9 cellular contexts compared by ENCODE assay signal in genomic region chr12:109763201-109763841, GRCh38. TPM values are rescaled to one million over a fixed set of nuclear protein-coding genes. Genes with fewer than 3 reads are reported as not detected.
A peak's percentile ranks its signal among the peaks of the same experiment; 100 is the strongest.
DNase-seq lines count a peak whose midpoint lies in the region; ATAC-seq and TF ChIP-seq lines count a peak whose summit lies in the region.
"Had no signal": no experiment of that assay in that cellular context is flagged by ENCODE, and none has a peak within 500 bp of the region (broad histone marks: within the 10 kb centered on the region; RNA-seq: fewer than 3 reads in every experiment).

No MANE protein-coding gene starts in this region.

- H3K9me3 ChIP-seq in fibroblast of lung (ENCODE audit: control insufficient read depth, insufficient read depth, low read depth, low read length), result no peaks in the 10 kb centered on the region

- TF ChIP-seq CTCF in fibroblast of lung (conservative IDR thresholded peaks at IDR 0.05 in 1 of 2, IDR thresholded peaks at IDR 0.05 in 1 of 2; ENCODE audit: low read depth in 1 of 2, low read length in 2 of 2), result no peak

- DNase-seq in activated CD8-positive, alpha-beta memory T cell treated with anti-CD3 and anti-CD28 coated beads, Interleukin-2, amount 10 ng/mL, durations not matched to agents 7 days and 5 days, result peak; percentile 64
- DNase-seq in activated CD8-positive, alpha-beta memory T cell treated with anti-CD3 and anti-CD28 coated beads, Interleukin-2, amount 50 U/mL, for 48 hours, result no peak
- DNase-seq in SK-MEL-5 (ENCODE audit: low read depth, low spot score) (peak; percentile 14), fibroblast of lung (ENCODE audit: low read depth in 2 of 2) (peak; percentile 47 to 53), stromal cell of bone marrow (ENCODE audit: low read depth) (peak; percentile 36), SK-N-DZ (ENCODE audit: low spot score) (no peak), D341Med (ENCODE audit: low spot score) (no peak)
- DNase-seq in activated T-helper 1 cell treated with anti-CD3 and anti-CD28 coated beads, Interleukin-12 subunit alpha, Interleukin-12 subunit beta, Interleukin-2, Interleukin-4 antibody, amounts not matched to agents 30 ng/mL and 10 ng/mL and 1 ng/mL, durations not matched to agents 14 hours and 24 hours and 36 hours (ENCODE audit: low spot score), result no peak

- in situ Hi-C loops in SK-MEL-5 (cut with HindIII; ENCODE audit: low pct_unique_long_range_greater_than_20kb, low sequenced_read_pairs), result no loop called here

- no peaks in the 10 kb centered on the region for H3K4me1 ChIP-seq in fibroblast of lung (ENCODE audit: control insufficient read depth, extremely low read depth, insufficient read depth, low read length)

- ATAC-seq in activated CD8-positive, alpha-beta memory T cell treated with anti-CD3 and anti-CD28 coated beads, Interleukin-2, amount 10 ng/mL, durations not matched to agents 7 days and 5 days, result peak; percentile 81

- H3K27me3 ChIP-seq in fibroblast of lung (ENCODE audit: control insufficient read depth, insufficient read depth, low read length), result no peaks in the 10 kb centered on the region

- no peak overlapping the region for H3K4me3 ChIP-seq in fibroblast of lung (replicated peaks in 1 of 4; ENCODE audit: control extremely low read depth in 1 of 4, insufficient read depth in 1 of 4, low read depth in 3 of 4, low read length in 4 of 4)

- intact Hi-C loops in activated T-helper 1 cell treated with anti-CD3 and anti-CD28 coated beads, Interleukin-12 subunit alpha, Interleukin-12 subunit beta, Interleukin-2, Interleukin-4 antibody, amounts not matched to agents 30 ng/mL and 10 ng/mL and 1 ng/mL, durations not matched to agents 14 hours and 24 hours and 36 hours (cut with micrococcal nuclease), result no loop called here

- peak overlapping the region; percentile 48 for H3K27ac Mint-ChIP-seq in activated CD8-positive, alpha-beta memory T cell treated with anti-CD3 and anti-CD28 coated beads, Interleukin-2, amount 10 ng/mL, durations not matched to agents 7 days and 5 days
- H3K27ac Mint-ChIP-seq in activated T-helper 1 cell treated with anti-CD3 and anti-CD28 coated beads, Interleukin-12 subunit alpha, Interleukin-12 subunit beta, Interleukin-2, Interleukin-4 antibody, amounts not matched to agents 30 ng/mL and 10 ng/mL and 1 ng/mL, durations not matched to agents 14 hours and 24 hours and 36 hours, result no peak overlapping the region
- H3K27ac Mint-ChIP-seq: B cell had no signal

- CTCF ChIA-PET in activated CD8-positive, alpha-beta memory T cell treated with anti-CD3 and anti-CD28 coated beads, Interleukin-2, amount 10 ng/mL, durations not matched to agents 7 days and 5 days (lab: Charles Lee), result interaction anchor here (0.9 to 2.3 kb wide), 3 partner anchors 12 to 335 kb away, joined by 3 to 8 read pairs (median 8); no protein-coding TSS in a partner anchor

- H3K4me3 Mint-ChIP-seq in activated CD8-positive, alpha-beta memory T cell treated with anti-CD3 and anti-CD28 coated beads, Interleukin-2, amount 10 ng/mL, durations not matched to agents 7 days and 5 days, result no peak overlapping the region
- H3K4me3 Mint-ChIP-seq in activated T-helper 1 cell treated with anti-CD3 and anti-CD28 coated beads, Interleukin-12 subunit alpha, Interleukin-12 subunit beta, Interleukin-2, Interleukin-4 antibody, amounts not matched to agents 30 ng/mL and 10 ng/mL and 1 ng/mL, durations not matched to agents 14 hours and 24 hours and 36 hours, result no peak overlapping the region
- H3K4me3 Mint-ChIP-seq: B cell had no signal

- H3K9me3 Mint-ChIP-seq in activated CD8-positive, alpha-beta memory T cell treated with anti-CD3 and anti-CD28 coated beads, Interleukin-2, amount 10 ng/mL, durations not matched to agents 7 days and 5 days (ENCODE audit: low read depth), result peaks cover 6% of the 10 kb centered on the region
- H3K9me3 Mint-ChIP-seq in activated T-helper 1 cell treated with anti-CD3 and anti-CD28 coated beads, Interleukin-12 subunit alpha, Interleukin-12 subunit beta, Interleukin-2, Interleukin-4 antibody, amounts not matched to agents 30 ng/mL and 10 ng/mL and 1 ng/mL, durations not matched to agents 14 hours and 24 hours and 36 hours, result peaks cover 5% of the 10 kb centered on the region

- no peak overlapping the region for H3K4me2 ChIP-seq in fibroblast of lung (ENCODE audit: extremely low read depth, insufficient read depth, low read length)

- no peaks in the 10 kb centered on the region for H3K36me3 ChIP-seq in fibroblast of lung (ENCODE audit: control insufficient read depth, insufficient read depth, low read length)

- H3K79me2 ChIP-seq in fibroblast of lung (ENCODE audit: control insufficient read depth, insufficient read depth, low read length), result no peaks in the 10 kb centered on the region

- peaks cover 4% of the 10 kb centered on the region for H3K27me3 Mint-ChIP-seq in activated CD8-positive, alpha-beta memory T cell treated with anti-CD3 and anti-CD28 coated beads, Interleukin-2, amount 10 ng/mL, durations not matched to agents 7 days and 5 days
- H3K27me3 Mint-ChIP-seq in activated T-helper 1 cell treated with anti-CD3 and anti-CD28 coated beads, Interleukin-12 subunit alpha, Interleukin-12 subunit beta, Interleukin-2, Interleukin-4 antibody, amounts not matched to agents 30 ng/mL and 10 ng/mL and 1 ng/mL, durations not matched to agents 14 hours and 24 hours and 36 hours (ENCODE audit: insufficient read depth), result no peaks in the 10 kb centered on the region
- H3K27me3 Mint-ChIP-seq: B cell had no signal

- no peak overlapping the region for H3K27ac ChIP-seq in fibroblast of lung (ENCODE audit: insufficient read depth, low read length)

- peaks cover 9% of the 10 kb centered on the region for H3K4me1 Mint-ChIP-seq in activated CD8-positive, alpha-beta memory T cell treated with anti-CD3 and anti-CD28 coated beads, Interleukin-2, amount 10 ng/mL, durations not matched to agents 7 days and 5 days
- no peaks in the 10 kb centered on the region for H3K4me1 Mint-ChIP-seq in activated T-helper 1 cell treated with anti-CD3 and anti-CD28 coated beads, Interleukin-12 subunit alpha, Interleukin-12 subunit beta, Interleukin-2, Interleukin-4 antibody, amounts not matched to agents 30 ng/mL and 10 ng/mL and 1 ng/mL, durations not matched to agents 14 hours and 24 hours and 36 hours (ENCODE audit: low read depth)
- H3K4me1 Mint-ChIP-seq: B cell had no signal

- no peaks in the 10 kb centered on the region for H4K20me1 ChIP-seq in fibroblast of lung (ENCODE audit: control insufficient read depth, extremely low read depth, insufficient read depth, low read length)

- no peak overlapping the region for H2AFZ ChIP-seq in fibroblast of lung (ENCODE audit: low read length)

- no peaks in the 10 kb centered on the region for H3K36me3 Mint-ChIP-seq in activated CD8-positive, alpha-beta memory T cell treated with anti-CD3 and anti-CD28 coated beads, Interleukin-2, amount 10 ng/mL, durations not matched to agents 7 days and 5 days
- H3K36me3 Mint-ChIP-seq in activated T-helper 1 cell treated with anti-CD3 and anti-CD28 coated beads, Interleukin-12 subunit alpha, Interleukin-12 subunit beta, Interleukin-2, Interleukin-4 antibody, amounts not matched to agents 30 ng/mL and 10 ng/mL and 1 ng/mL, durations not matched to agents 14 hours and 24 hours and 36 hours (ENCODE audit: low read depth), result no peaks in the 10 kb centered on the region

- H3K9ac ChIP-seq in fibroblast of lung (ENCODE audit: insufficient read depth, low read length), result no peak overlapping the region

RNA-seq across cellular contexts. Expression of gene FAM222A, which starts 49.7 kb away (rescaled TPM):
- total RNA-seq in activated CD8-positive, alpha-beta memory T cell treated with anti-CD3 and anti-CD28 coated beads, Interleukin-2, amount 10 ng/mL, durations not matched to agents 7 days and 5 days, result 1 to 10 TPM in 1 of 2 experiments, under 1 TPM in 1; 0.70 to 1.6 TPM
- 8.5 and 8.9 TPM in 2 replicates for total RNA-seq in SK-MEL-5 (2014; rRNA removed; shearing (Covaris generic))
- polyA plus RNA-seq in SK-MEL-5 (2015; cell fraction: cytosol; rRNA removed), result 19.0 and 19.5 TPM in 2 replicates
- polyA plus RNA-seq in SK-MEL-5 (2015; cell fraction: nucleus; rRNA removed), result 2.8 and 5.5 TPM in 2 replicates
- total RNA-seq in fibroblast of lung, result under 0.01 TPM in 1 of 2 replicates, not detected in the other
- polyA plus RNA-seq in fibroblast of lung, result 0.05 and 0.18 TPM in 2 replicates
- 0.07 and 0.29 TPM in 2 replicates for polyA plus RNA-seq in fibroblast of lung (2012)
- polyA minus RNA-seq in fibroblast of lung (ENCODE audit: low replicate concordance), result not detected in 2 replicates
- 17.5 and 18.1 TPM in 2 replicates for polyA plus RNA-seq in SK-N-DZ (2014; cell fraction: cytosol; rRNA removed)
- 7.0 and 7.4 TPM in 2 replicates for polyA plus RNA-seq in SK-N-DZ (2014; cell fraction: nucleus; rRNA removed)
- total RNA-seq in activated T-helper 1 cell treated with anti-CD3 and anti-CD28 coated beads, Interleukin-12 subunit alpha, Interleukin-12 subunit beta, Interleukin-2, Interleukin-4 antibody, amounts not matched to agents 30 ng/mL and 10 ng/mL and 1 ng/mL, durations not matched to agents 14 hours and 24 hours and 36 hours, result 2.4 TPM in 2 replicates

Comparison
In these comparisons a context has a peak if more than half of its experiments do, and no peak if none do; other contexts are left out.
1. DNase-seq: peak in activated CD8-positive, alpha-beta memory T cell treated with anti-CD3 and anti-CD28 coated beads, Interleukin-2, amount 10 ng/mL, durations not matched to agents 7 days and 5 days (single experiment), SK-MEL-5 (single experiment), fibroblast of lung (2 of 2) and stromal cell of bone marrow (single experiment); none in activated CD8-positive, alpha-beta memory T cell treated with anti-CD3 and anti-CD28 coated beads, Interleukin-2, amount 50 U/mL, for 48 hours (single experiment), SK-N-DZ (single experiment), D341Med (single experiment) and activated T-helper 1 cell treated with anti-CD3 and anti-CD28 coated beads, Interleukin-12 subunit alpha, Interleukin-12 subunit beta, Interleukin-2, Interleukin-4 antibody, amounts not matched to agents 30 ng/mL and 10 ng/mL and 1 ng/mL, durations not matched to agents 14 hours and 24 hours and 36 hours (single experiment).